In genomic region chr1:240356568-240356967, GRCh38 we compare ENCODE assay signal across 27 cellular contexts.
"Had no signal": no experiment of that assay in that cellular context is flagged by ENCODE, and none has a peak within 500 bp of the region (broad histone marks: within the 10 kb centered on the region; RNA-seq: fewer than 3 reads in every experiment).

No MANE protein-coding gene starts in this region.

- H3K27me3 ChIP-seq: adrenal gland, MG63 had no signal

- DNase-seq: activated CD4-positive, alpha-beta T cell treated with anti-CD3 and anti-CD28 coated beads for 36 hours; activated CD4-positive, alpha-beta T cell treated with anti-CD3 and anti-CD28 coated beads, Interleukin-2, amount 10 ng/mL, durations not matched to agents 7 days and 5 days; activated CD4-positive, alpha-beta T cell treated with anti-CD3 and anti-CD28 coated beads, Interleukin-2, amount 50 U/mL, for 48 hours; activated CD8-positive, alpha-beta T cell treated with anti-CD3 and anti-CD28 coated beads, Interleukin-2, amount 10 ng/mL, durations not matched to agents 7 days and 5 days; activated gamma-delta T cell; activated naive CD4-positive, alpha-beta T cell treated with Interleukin-2 at 50 U/mL for 16 hours; activated naive CD8-positive, alpha-beta T cell treated with anti-CD3 and anti-CD28 coated beads, Interleukin-2, amount 10 ng/mL, durations not matched to agents 7 days and 5 days; activated T-cell treated with anti-CD3 and anti-CD28 coated beads, Interleukin-2, amount 50 U/mL, for 24 hours; adrenal gland; caudate nucleus; cerebellar nuclear complex; MG63; NCI-H1092 treated with DMSO at 0.1 percent for 48 hours; NCI-H146; NCI-H187; NCI-H2029 treated with DMSO at 0.1 percent for 48 hours; NCI-H2107; NCI-H2171; NCI-H510A; NCI-H526; NCI-H748 treated with DMSO at 0.1 percent for 48 hours; NK-92 treated with Interleukin-12 subunit alpha and Interleukin-12 subunit beta, amount 100 ng/mL, for 24 hours; PC-9; SIG-M5; T1000 had no signal

- H3K9me3 ChIP-seq: adrenal gland, MG63 had no signal

- H3K4me3 ChIP-seq: adrenal gland, MG63, PC-9 had no signal

- H3K36me3 ChIP-seq: adrenal gland had no signal

- H3K4me2 ChIP-seq: PC-9 had no signal

- H3K27ac ChIP-seq: adrenal gland, PC-9, RWPE1 had no signal

- H2AFZ ChIP-seq: PC-9 had no signal

- ATAC-seq: activated CD4-positive, alpha-beta T cell treated with anti-CD3 and anti-CD28 coated beads for 36 hours; activated CD8-positive, alpha-beta T cell treated with anti-CD3 and anti-CD28 coated beads, Interleukin-2, amount 10 ng/mL, durations not matched to agents 7 days and 5 days; Right ventricle myocardium inferior had no signal
